In the genomic region with DNA sequence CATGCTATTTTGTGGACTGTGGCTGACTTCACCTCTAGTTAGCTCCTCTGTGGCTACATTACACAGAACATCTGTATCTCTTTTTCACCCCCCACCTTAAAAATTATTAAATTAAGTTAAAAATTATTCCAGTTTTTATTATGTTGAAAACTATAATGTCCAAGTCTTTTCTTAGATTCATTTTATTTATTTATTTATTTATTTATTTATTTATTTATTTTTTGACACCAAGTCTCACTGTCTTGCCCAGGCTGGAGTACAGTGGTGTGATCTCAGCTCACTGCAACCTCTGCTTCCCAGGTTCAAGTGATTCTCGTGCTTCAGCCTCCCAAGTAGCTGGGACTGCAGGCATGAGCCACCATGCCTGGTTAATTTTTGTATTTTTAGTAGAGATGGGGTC, we compare ENCODE assay signal across 7 cellular contexts. TPM values are rescaled to one million over a fixed set of nuclear protein-coding genes. Genes with fewer than 3 reads are reported as not detected.
DNase-seq lines count a peak whose midpoint lies in the region; ATAC-seq, FAIRE-seq and TF ChIP-seq lines count a peak whose summit lies in the region.
"Not testable (repeated sequence)": the region's sequence is repeated elsewhere in the genome, so short reads cannot be mapped to it uniquely, and the experiment has no call there.

No MANE protein-coding gene starts in this region.

- TF ChIP-seq EP300 in A549 (IDR thresholded peaks at IDR 0.05); GM12878 (IDR thresholded peaks at IDR 0.05; ENCODE audit: borderline replicate concordance in 1 of 2, control insufficient read depth in 1 of 2, low read depth in 2 of 2, low read length in 2 of 2): not testable (repeated sequence)

- not testable (repeated sequence) for H3K4me3 ChIP-seq in A549, GM12878, smooth muscle cell

- H3K9ac ChIP-seq in GM12878 (ENCODE audit: control insufficient read depth, insufficient read depth, low read length); smooth muscle cell (ENCODE audit: low read depth): not testable (repeated sequence)

- intact Hi-C loops in GM12878 (cut with micrococcal nuclease; ENCODE audit: unreplicated experiment): loop anchor here (1.0 to 2.0 kb wide), 3 partner anchors 22 to 71 kb away; partner anchors contain the start of genes DHX35 and FAM83D

- not testable (repeated sequence) for TF ChIP-seq POLR2A in A549 (IDR thresholded peaks at IDR 0.05; ENCODE audit: low read length); GM12878 (IDR thresholded peaks at IDR 0.05; ENCODE audit: low read depth, low read length)

- H3K9me3 ChIP-seq in A549; T-helper 17 cell (ENCODE audit: control insufficient read depth, low read length, poor library complexity, severe bottlenecking); GM12878 (replicated peaks; ENCODE audit: control insufficient read depth, insufficient read depth, low read length); smooth muscle cell (replicated peaks; ENCODE audit: low read depth): not testable (repeated sequence)

- not testable (repeated sequence) for H3K27me3 ChIP-seq in GM12878 (replicated peaks in 1 of 2; ENCODE audit: control insufficient read depth in 2 of 2, insufficient read depth in 2 of 2, low read length in 1 of 2); smooth muscle cell (ENCODE audit: low read depth)

- not testable (repeated sequence) for H3K4me3 Mint-ChIP-seq in T-helper 17 cell; activated CD8-positive, alpha-beta memory T cell treated with anti-CD3 and anti-CD28 coated beads, Interleukin-2, amount 10 ng/mL, durations not matched to agents 7 days and 5 days; activated naive CD8-positive, alpha-beta T cell; activated naive CD8-positive, alpha-beta T cell treated with anti-CD3 and anti-CD28 coated beads, Interleukin-2, amount 50 U/mL, for 24 hours

- H2AFZ ChIP-seq in GM12878 (ENCODE audit: control insufficient read depth, low read depth, low read length); smooth muscle cell (ENCODE audit: low read depth): not testable (repeated sequence)

- 71% methylated on average over 1 of the region's 1 CpG for WGBS in A549 (ENCODE audit: missing lambda C conversion rate)
- 44% methylated on average over 1 of the region's 1 CpG for WGBS in GM12878 (ENCODE audit: insufficient coverage, insufficient replicate concordance, low lambda C conversion rate, missing lambda C conversion rate)
- whole genome bisulfite sequencing in smooth muscle cell (ENCODE audit: low lambda C conversion rate): 97% methylated on average over 1 of the region's 1 CpG

- not testable (repeated sequence) for FAIRE-seq in A549 (lab: Jason Lieb, UNC); GM12878 (lab: Jason Lieb, UNC)

- ATAC-seq in A549; T-helper 17 cell; activated CD8-positive, alpha-beta memory T cell treated with anti-CD3 and anti-CD28 coated beads, Interleukin-2, amount 10 ng/mL, durations not matched to agents 7 days and 5 days; activated naive CD8-positive, alpha-beta T cell treated with anti-CD3 and anti-CD28 coated beads, Interleukin-2, amount 50 U/mL, for 24 hours; GM12878: not testable (repeated sequence)

- peak overlapping the region; percentile 91 for H3K27ac Mint-ChIP-seq in T-helper 17 cell
- H3K27ac Mint-ChIP-seq in activated CD8-positive, alpha-beta memory T cell treated with anti-CD3 and anti-CD28 coated beads, Interleukin-2, amount 10 ng/mL, durations not matched to agents 7 days and 5 days: peak overlapping the region; percentile 6
- peak overlapping the region; percentile 59 for H3K27ac Mint-ChIP-seq in activated naive CD8-positive, alpha-beta T cell
- peak overlapping the region; percentile 72 for H3K27ac Mint-ChIP-seq in activated naive CD8-positive, alpha-beta T cell treated with anti-CD3 and anti-CD28 coated beads, Interleukin-2, amount 50 U/mL, for 24 hours

- in situ Hi-C loops in GM12878 (cut with MboI): not testable (repeated sequence)

- H3K36me3 ChIP-seq in GM12878 (ENCODE audit: control insufficient read depth in 2 of 2, insufficient read depth in 2 of 2, low read length in 1 of 2): peaks cover 3 to 12% of the 10 kb centered on the region in 2 experiments; a peak in 3 of 4 replicates
- H3K36me3 ChIP-seq in smooth muscle cell (ENCODE audit: low read depth): not testable (repeated sequence)

- H3K36me3 Mint-ChIP-seq in T-helper 17 cell (ENCODE audit: low read depth): peaks cover 22% of the 10 kb centered on the region
- peaks cover 31% of the 10 kb centered on the region for H3K36me3 Mint-ChIP-seq in activated CD8-positive, alpha-beta memory T cell treated with anti-CD3 and anti-CD28 coated beads, Interleukin-2, amount 10 ng/mL, durations not matched to agents 7 days and 5 days
- H3K36me3 Mint-ChIP-seq in activated naive CD8-positive, alpha-beta T cell: peaks cover 27% of the 10 kb centered on the region
- peaks cover 57% of the 10 kb centered on the region for H3K36me3 Mint-ChIP-seq in activated naive CD8-positive, alpha-beta T cell treated with anti-CD3 and anti-CD28 coated beads, Interleukin-2, amount 50 U/mL, for 24 hours (ENCODE audit: low read depth)

- not testable (repeated sequence) for H3F3A ChIP-seq in smooth muscle cell (ENCODE audit: low read depth)

- RAD21 ChIA-PET in GM12878 (lab: Charles Lee; ENCODE audit: unreplicated experiment): interaction anchor here (1.5 to 9.0 kb wide), 11 partner anchors 10 to 153 kb away, joined by 5 to 109 read pairs (median 16); partner anchors contain the start of gene DHX35

- H3K4me1 ChIP-seq in A549; smooth muscle cell (ENCODE audit: low read depth): not testable (repeated sequence)
- peaks cover 14% of the 10 kb centered on the region for H3K4me1 ChIP-seq in GM12878 (ENCODE audit: control insufficient read depth, insufficient read depth, low read length)

- peaks cover 21% of the 10 kb centered on the region for H3K4me1 Mint-ChIP-seq in T-helper 17 cell
- peaks cover 40% of the 10 kb centered on the region for H3K4me1 Mint-ChIP-seq in activated CD8-positive, alpha-beta memory T cell treated with anti-CD3 and anti-CD28 coated beads, Interleukin-2, amount 10 ng/mL, durations not matched to agents 7 days and 5 days
- peaks cover 23% of the 10 kb centered on the region for H3K4me1 Mint-ChIP-seq in activated naive CD8-positive, alpha-beta T cell (ENCODE audit: low read depth)
- peaks cover 41% of the 10 kb centered on the region for H3K4me1 Mint-ChIP-seq in activated naive CD8-positive, alpha-beta T cell treated with anti-CD3 and anti-CD28 coated beads, Interleukin-2, amount 50 U/mL, for 24 hours

- H4K20me1 ChIP-seq in GM12878 (ENCODE audit: control insufficient read depth, insufficient read depth); smooth muscle cell (ENCODE audit: low read depth): not testable (repeated sequence)

- POLR2A ChIA-PET in A549 (lab: Yijun Ruan, JAX): not testable (repeated sequence)
- POLR2A ChIA-PET in GM12878 (lab: Charles Lee): interaction anchor here (1.1 to 5.9 kb wide), 4 partner anchors 9 to 75 kb away, joined by 3 to 48 read pairs (median 22); partner anchors contain the start of gene DHX35

- not testable (repeated sequence) for H3K9me3 Mint-ChIP-seq in activated CD8-positive, alpha-beta memory T cell treated with anti-CD3 and anti-CD28 coated beads, Interleukin-2, amount 10 ng/mL, durations not matched to agents 7 days and 5 days (ENCODE audit: low read depth); activated naive CD8-positive, alpha-beta T cell (ENCODE audit: low read depth); activated naive CD8-positive, alpha-beta T cell treated with anti-CD3 and anti-CD28 coated beads, Interleukin-2, amount 50 U/mL, for 24 hours

- TF ChIP-seq RAD21 in A549 (conservative IDR thresholded peaks at IDR 0.05 in 1 of 2, IDR thresholded peaks at IDR 0.05 in 1 of 2); GM12878 (IDR thresholded peaks at IDR 0.05; ENCODE audit: insufficient read depth, low read depth, low read length): not testable (repeated sequence)

- not testable (repeated sequence) for TF ChIP-seq CTCF in A549 (IDR thresholded peaks at IDR 0.05); GM12878 (IDR thresholded peaks at IDR 0.05 in 2 of 3, conservative IDR thresholded peaks at IDR 0.05 in 1 of 3; ENCODE audit: control insufficient read depth in 2 of 3, extremely low read depth in 1 of 3, insufficient read depth in 1 of 3, low read depth in 3 of 3, low read length in 3 of 3); smooth muscle cell (IDR thresholded peaks at IDR 0.05; ENCODE audit: borderline replicate concordance, insufficient read depth, poor library complexity, severe bottlenecking)

- H3K27ac ChIP-seq in A549: not testable (repeated sequence)
- H3K27ac ChIP-seq in GM12878 (ENCODE audit: control insufficient read depth, insufficient read depth) (peak overlapping the region; percentile 49), smooth muscle cell (ENCODE audit: low read depth) (peak overlapping the region; percentile 31)

- CTCF ChIA-PET in A549 (lab: Yijun Ruan, JAX) (interaction anchor here (1.1 to 1.5 kb wide), 5 partner anchors 9 to 52 kb away, joined by 3 to 5 read pairs (median 3); no protein-coding TSS in a partner anchor), GM12878 (lab: Yijun Ruan, JAX) (interaction anchor here (0.7 to 7.4 kb wide), 22 partner anchors 9 to 244 kb away, joined by 3 to 94 read pairs (median 6); partner anchors contain the start of genes DHX35 and FAM83D)
- CTCF ChIA-PET in activated CD8-positive, alpha-beta memory T cell treated with anti-CD3 and anti-CD28 coated beads, Interleukin-2, amount 10 ng/mL, durations not matched to agents 7 days and 5 days (lab: Charles Lee): interaction anchor here (0.7 to 5.2 kb wide), 10 partner anchors 8 to 102 kb away, joined by 3 to 33 read pairs (median 7); partner anchors contain the start of genes DHX35 and FAM83D

- H3K79me2 ChIP-seq in GM12878 (ENCODE audit: control insufficient read depth, insufficient read depth, low read length); smooth muscle cell (ENCODE audit: low read depth): not testable (repeated sequence)

- not testable (repeated sequence) for H3K27me3 Mint-ChIP-seq in T-helper 17 cell; activated CD8-positive, alpha-beta memory T cell treated with anti-CD3 and anti-CD28 coated beads, Interleukin-2, amount 10 ng/mL, durations not matched to agents 7 days and 5 days; activated naive CD8-positive, alpha-beta T cell; activated naive CD8-positive, alpha-beta T cell treated with anti-CD3 and anti-CD28 coated beads, Interleukin-2, amount 50 U/mL, for 24 hours

- BruUV-seq in GM12878 (replicated peaks; lab: Mats Ljungman, UMichigan): not testable (repeated sequence)

- DNase-seq in A549 (ENCODE audit: low read depth in 1 of 2, low spot score in 1 of 2); T-helper 17 cell; activated CD8-positive, alpha-beta memory T cell treated with anti-CD3 and anti-CD28 coated beads, Interleukin-2, amount 10 ng/mL, durations not matched to agents 7 days and 5 days; activated naive CD8-positive, alpha-beta T cell treated with anti-CD3 and anti-CD28 coated beads, Interleukin-2, amount 50 U/mL, for 24 hours; GM12878 (ENCODE audit: low read depth, low spot score); smooth muscle cell (lab: John Stamatoyannopoulos, UW; ENCODE audit: unreplicated experiment): not testable (repeated sequence)

- H3K4me2 ChIP-seq in A549; GM12878 (ENCODE audit: control insufficient read depth, insufficient read depth): not testable (repeated sequence)
- H3K4me2 ChIP-seq in smooth muscle cell: peak overlapping the region; percentile 67

- SMC1A ChIA-PET in GM12878 (lab: Charles Lee; ENCODE audit: uncharacterized antibody, unreplicated experiment): interaction anchor here (0.7 to 7.8 kb wide), 13 partner anchors 10 to 104 kb away, joined by 3 to 93 read pairs (median 8); partner anchors contain the start of gene DHX35

RNA-seq across cellular contexts. Expression of gene DHX35, which starts 34.7 kb away (rescaled TPM):
- 13.8 and 14.4 TPM in 2 replicates for polyA plus RNA-seq in A549 (2011; rRNA removed)
- 10.5 and 10.8 TPM in 2 replicates for polyA plus RNA-seq in A549 (2012; cell fraction: cytosol; rRNA removed)
- polyA plus RNA-seq in A549 (2012; cell fraction: nucleus; rRNA removed): 19.9 and 26.7 TPM in 2 replicates
- 7.7 to 8.1 TPM (median 7.8 TPM) in 3 replicates for polyA plus RNA-seq in A549 (2017; fragmentation: RNase III; extraction: RNeasy Plus Mini Kit Qiagen cat#74134 plus additional on column Dnase treatment)
- 15.3 and 15.9 TPM in 2 replicates for polyA minus RNA-seq in A549 (2011; rRNA and poly(A)+ RNA removed)
- total RNA-seq in T-helper 17 cell: 1 to 10 TPM; 8.0 to 9.9 TPM
- 10 to 100 TPM; 10.5 to 12.9 TPM for total RNA-seq in activated CD8-positive, alpha-beta memory T cell treated with anti-CD3 and anti-CD28 coated beads, Interleukin-2, amount 10 ng/mL, durations not matched to agents 7 days and 5 days
- total RNA-seq in GM12878 (2013; cell fraction: nucleolus; rRNA removed): 38.3 and 43.4 TPM in 2 replicates
- 19.4 and 19.5 TPM in 2 replicates for total RNA-seq in GM12878 (2014; rRNA removed)
- 12.7 and 14.2 TPM in 2 replicates for total RNA-seq in GM12878 (2014; rRNA removed; fragmentation: Illumina TruSeq; extraction: Trizol)
- 13.4 and 15.6 TPM in 2 replicates for total RNA-seq in GM12878 (2021)
- polyA plus RNA-seq in GM12878 (2011; ENCODE audit: low read depth): 5.0 TPM
- 18.6 and 21.6 TPM in 2 replicates for polyA plus RNA-seq in GM12878 (2011; rRNA removed)
- 20.5 and 20.7 TPM in 2 replicates for polyA plus RNA-seq in GM12878 (2011; cell fraction: cytosol; rRNA removed)
- polyA plus RNA-seq in GM12878 (2011; cell fraction: nucleus; rRNA removed): 40.3 and 43.3 TPM in 2 replicates
- polyA plus RNA-seq in GM12878 (2012): 7.0 and 7.1 TPM in 2 replicates
- 18.0 and 21.9 TPM in 2 replicates for polyA plus RNA-seq in GM12878 (2014; fragmentation: Illumina TruSeq; extraction: Trizol)
- 1 to 10 TPM; 4.3 to 4.4 TPM for polyA plus RNA-seq in GM12878 (2014; fragmentation: Nextera tagmentation; extraction: Ambion mirVana)
- polyA plus RNA-seq in GM12878 (2014; rRNA removed): 16.0 and 16.1 TPM in 2 replicates
- 10 to 100 TPM; 12.5 to 12.8 TPM for polyA plus RNA-seq in GM12878 (2016; fragmentation: Nextera tagmentation; extraction: Ambion mirVana)
- 22.2 and 22.5 TPM in 2 replicates for polyA minus RNA-seq in GM12878 (2011; rRNA and poly(A)+ RNA removed)
- 4.4 and 5.5 TPM in 2 replicates for polyA minus RNA-seq in GM12878 (2011; cell fraction: cytosol; rRNA and poly(A)+ RNA removed)
- 13.9 and 20.0 TPM in 2 replicates for polyA minus RNA-seq in GM12878 (2011; cell fraction: nucleus; rRNA and poly(A)+ RNA removed)
- 9.5 and 10.7 TPM in 2 replicates for total RNA-seq in smooth muscle cell
- polyA plus RNA-seq in smooth muscle cell: 4.1 and 4.5 TPM in 2 replicates

Comparison
In these comparisons a context has a peak if more than half of its experiments do, and no peak if none do; other contexts are left out.
1. H3K27ac Mint-ChIP-seq: peak in every context shown above with its lines; median percentile 91 in T-helper 17 cell; 72 in activated naive CD8-positive, alpha-beta T cell treated with anti-CD3 and anti-CD28 coated beads, Interleukin-2, amount 50 U/mL, for 24 hours; 59 in activated naive CD8-positive, alpha-beta T cell; 6 in activated CD8-positive, alpha-beta memory T cell treated with anti-CD3 and anti-CD28 coated beads, Interleukin-2, amount 10 ng/mL, durations not matched to agents 7 days and 5 days.